In the genomic region with DNA sequence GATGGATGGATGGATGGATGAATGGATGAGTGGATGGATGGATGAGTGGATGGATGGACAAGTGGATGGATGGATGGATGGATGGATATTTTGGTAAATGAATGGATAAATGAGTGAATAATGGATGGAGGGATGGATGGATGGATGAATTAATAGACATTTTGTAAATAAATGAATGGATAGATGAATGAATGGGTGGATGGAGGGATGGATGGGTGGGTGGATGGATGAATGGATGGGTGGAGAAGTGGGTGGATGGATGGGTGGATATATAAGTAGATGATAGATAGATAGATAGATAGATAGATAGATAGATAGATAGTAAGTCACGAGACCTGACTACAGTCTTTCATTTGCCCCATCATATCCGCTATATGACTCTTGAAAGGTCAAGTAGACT, we compare ENCODE assay signal across 36 cellular contexts.
"Had no signal": no experiment of that assay in that cellular context is flagged by ENCODE, and none has a peak within 500 bp of the region (broad histone marks: within the 10 kb centered on the region; RNA-seq: fewer than 3 reads in every experiment).

No MANE protein-coding gene starts in this region.

- H3K4me3 ChIP-seq: MG63 had no signal

- DNase-seq: Kasumi-1, MG63, MM.1S, MV-4-11, NCI-H1048, NCI-H1092, NCI-H1092 treated with DMSO at 0.1 percent for 48 hours, NCI-H1105, NCI-H1105 treated with DMSO at 0.1 percent for 48 hours, NCI-H1417, NCI-H1417 treated with DMSO at 0.1 percent for 48 hours, NCI-H1436, NCI-H1436 treated with DMSO at 0.1 percent for 48 hours, NCI-H146, NCI-H1694, NCI-H1694 treated with DMSO at 0.1 percent for 48 hours, NCI-H187, NCI-H187 treated with DMSO at 0.1 percent for 48 hours, NCI-H1930, NCI-H2029, NCI-H2029 treated with DMSO at 0.1 percent for 48 hours, NCI-H2081, NCI-H2081 treated with DMSO at 0.1 percent for 48 hours, NCI-H2107, NCI-H2171, NCI-H2171 treated with DMSO at 0.1 percent for 48 hours, NCI-H2227 treated with DMSO at 0.1 percent for 48 hours, NCI-H226, NCI-H345, NCI-H446, NCI-H446 treated with DMSO at 0.1 percent for 48 hours, NCI-H510A, NCI-H510A treated with DMSO at 0.1 percent for 48 hours, NCI-H524, NCI-H524 treated with DMSO at 0.1 percent for 48 hours, NCI-H526 had no signal

- H3K27me3 ChIP-seq: MG63 had no signal

- H3K36me3 ChIP-seq: MG63 had no signal
